1 cellular context compared by ENCODE assay signal in the genomic region with DNA sequence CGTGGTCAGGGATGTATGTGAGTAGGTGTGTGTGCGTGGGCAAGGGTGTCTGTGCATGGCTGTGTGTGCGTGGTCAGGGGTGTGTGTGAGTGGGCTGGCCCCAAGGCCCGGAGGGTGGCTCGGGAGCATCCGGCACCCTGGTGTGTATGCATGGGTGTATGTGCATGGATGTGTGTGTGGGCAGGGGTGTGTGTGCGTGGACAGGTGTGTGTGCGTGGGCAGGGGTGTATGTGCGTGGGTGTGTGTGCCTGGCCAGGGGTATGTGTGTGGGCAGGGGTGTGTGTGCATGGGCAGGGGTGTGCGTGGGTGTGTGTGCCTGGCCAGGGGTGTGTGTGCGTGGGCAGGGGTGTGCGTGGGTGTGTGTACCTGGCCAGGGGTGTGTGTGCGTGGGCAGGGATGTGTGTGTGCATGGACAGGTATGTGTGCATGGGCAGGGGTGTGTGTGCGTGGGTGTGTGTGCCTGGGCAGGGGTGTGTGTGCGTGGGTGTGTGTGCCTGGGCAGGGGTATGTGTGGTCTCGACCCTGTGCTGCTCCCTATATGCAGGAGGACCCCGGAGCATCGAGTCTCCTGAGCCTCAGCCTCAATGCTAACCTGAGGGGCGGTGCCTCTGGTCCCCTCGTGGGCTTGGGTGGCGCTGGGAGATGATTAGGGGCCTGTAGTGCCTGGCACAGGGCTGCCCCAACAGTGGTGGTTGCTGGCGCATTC.
TF ChIP-seq lines count a peak whose summit lies in the region.

No MANE protein-coding gene starts in this region.

TF ChIP-seq in HepG2, 621 proteins besides CTCF, POLR2A, EP300 and RAD21 (continued from another document):
- TF ChIP-seq, protein P1, sequence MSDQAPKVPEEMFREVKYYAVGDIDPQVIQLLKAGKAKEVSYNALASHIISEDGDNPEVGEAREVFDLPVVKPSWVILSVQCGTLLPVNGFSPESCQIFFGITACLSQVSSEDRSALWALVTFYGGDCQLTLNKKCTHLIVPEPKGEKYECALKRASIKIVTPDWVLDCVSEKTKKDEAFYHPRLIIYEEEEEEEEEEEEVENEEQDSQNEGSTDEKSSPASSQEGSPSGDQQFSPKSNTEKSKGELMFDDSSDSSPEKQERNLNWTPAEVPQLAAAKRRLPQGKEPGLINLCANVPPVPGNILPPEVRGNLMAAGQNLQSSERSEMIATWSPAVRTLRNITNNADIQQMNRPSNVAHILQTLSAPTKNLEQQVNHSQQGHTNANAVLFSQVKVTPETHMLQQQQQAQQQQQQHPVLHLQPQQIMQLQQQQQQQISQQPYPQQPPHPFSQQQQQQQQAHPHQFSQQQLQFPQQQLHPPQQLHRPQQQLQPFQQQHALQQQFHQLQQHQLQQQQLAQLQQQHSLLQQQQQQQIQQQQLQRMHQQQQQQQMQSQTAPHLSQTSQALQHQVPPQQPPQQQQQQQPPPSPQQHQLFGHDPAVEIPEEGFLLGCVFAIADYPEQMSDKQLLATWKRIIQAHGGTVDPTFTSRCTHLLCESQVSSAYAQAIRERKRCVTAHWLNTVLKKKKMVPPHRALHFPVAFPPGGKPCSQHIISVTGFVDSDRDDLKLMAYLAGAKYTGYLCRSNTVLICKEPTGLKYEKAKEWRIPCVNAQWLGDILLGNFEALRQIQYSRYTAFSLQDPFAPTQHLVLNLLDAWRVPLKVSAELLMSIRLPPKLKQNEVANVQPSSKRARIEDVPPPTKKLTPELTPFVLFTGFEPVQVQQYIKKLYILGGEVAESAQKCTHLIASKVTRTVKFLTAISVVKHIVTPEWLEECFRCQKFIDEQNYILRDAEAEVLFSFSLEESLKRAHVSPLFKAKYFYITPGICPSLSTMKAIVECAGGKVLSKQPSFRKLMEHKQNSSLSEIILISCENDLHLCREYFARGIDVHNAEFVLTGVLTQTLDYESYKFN (CRISPR knock-in tag; conservative IDR thresholded peaks at IDR 0.05): no peak
- TF ChIP-seq NCOA2 (CRISPR knock-in tag; IDR thresholded peaks at IDR 0.05) (no peak), CHD2 (IDR thresholded peaks at IDR 0.05; ENCODE audit: low read depth, low read length) (no peak), ADNP (CRISPR knock-in tag; IDR thresholded peaks at IDR 0.05) (no peak), PHF21A (CRISPR knock-in tag; IDR thresholded peaks at IDR 0.05) (no peak), CCAR2 (optimal IDR thresholded peaks at IDR 0.05; ENCODE audit: low read depth, low read length) (no peak), SP5 (CRISPR knock-in tag; IDR thresholded peaks at IDR 0.05; ENCODE audit: borderline replicate concordance, low read depth) (no peak), ATAD3A (CRISPR knock-in tag; IDR thresholded peaks at IDR 0.05) (no peak), FIP1L1 (IDR thresholded peaks at IDR 0.05; ENCODE audit: borderline replicate concordance, insufficient read depth, low read depth, low read length) (no peak)
TF ChIP-seq in HepG2: peak in this region for 10.
